Comparison of ENCODE assay signal across 18 cellular contexts in genomic region chr10:110881247-110881646, GRCh38. TPM values are rescaled to one million over a fixed set of nuclear protein-coding genes. Genes with fewer than 3 reads are reported as not detected.
DNase-seq lines count a peak whose midpoint lies in the region; ATAC-seq, FAIRE-seq and TF ChIP-seq lines count a peak whose summit lies in the region.
"Had no signal": no experiment of that assay in that cellular context is flagged by ENCODE, and none has a peak within 500 bp of the region (broad histone marks: within the 10 kb centered on the region; RNA-seq: fewer than 3 reads in every experiment).

No MANE protein-coding gene starts in this region.

- peaks cover 36 to 42% of the 10 kb centered on the region in 2 donors for H3K4me1 Mint-ChIP-seq in natural killer cell
- peaks cover 17 to 59% of the 10 kb centered on the region in 2 donors for H3K4me1 Mint-ChIP-seq in natural killer cell treated with Interleukin-12 subunit alpha and Interleukin-12 subunit beta and Interleukin-15 and Interleukin-18, amount 100 ng/mL, for 72 hours (ENCODE audit: low read depth in 2 of 2)
- peaks cover 7% of the 10 kb centered on the region for H3K4me1 Mint-ChIP-seq in mesothelial cell of epicardium
- H3K4me1 Mint-ChIP-seq in HFFc6 (ENCODE audit: low read depth), result peaks cover 8% of the 10 kb centered on the region

- CTCF ChIA-PET in GM12878 (lab: Yijun Ruan, JAX), result interaction anchor here (0.6 to 7.0 kb wide), 4 partner anchors 17 to 261 kb away, joined by 4 to 52 read pairs (median 6); no protein-coding TSS in a partner anchor

- no peak for TF ChIP-seq RAD21 in GM12878 (IDR thresholded peaks at IDR 0.05; ENCODE audit: insufficient read depth, low read depth, low read length)

- no peak overlapping the region for H3K27ac ChIP-seq in GM12878 (ENCODE audit: control insufficient read depth, insufficient read depth)
- no peak overlapping the region for H3K27ac ChIP-seq in foreskin keratinocyte
- H3K27ac ChIP-seq: Peyer's patch had no signal

- no peak overlapping the region for H2AFZ ChIP-seq in GM12878 (ENCODE audit: control insufficient read depth, low read depth, low read length)

- no peaks in the 10 kb centered on the region for H3K9me3 ChIP-seq in GM12878 (replicated peaks; ENCODE audit: control insufficient read depth, insufficient read depth, low read length)
- H3K9me3 ChIP-seq: HAP-1, ovary, Peyer's patch had no signal

- H3K27me3 Mint-ChIP-seq in natural killer cell (ENCODE audit: low read depth in 2 of 2), result no peaks in the 10 kb centered on the region
- no peaks in the 10 kb centered on the region for H3K27me3 Mint-ChIP-seq in natural killer cell treated with Interleukin-12 subunit alpha and Interleukin-12 subunit beta and Interleukin-15 and Interleukin-18, amount 100 ng/mL, for 72 hours
- no peaks in the 10 kb centered on the region for H3K27me3 Mint-ChIP-seq in mesothelial cell of epicardium (ENCODE audit: low read depth)
- no peaks in the 10 kb centered on the region; the same call in 1 of the 2 replicates for H3K27me3 Mint-ChIP-seq in HFFc6 (ENCODE audit: insufficient read depth)

- H3K9ac ChIP-seq in GM12878 (ENCODE audit: control insufficient read depth, insufficient read depth, low read length), result no peak overlapping the region

- no peak for TF ChIP-seq CTCF in natural killer cell (IDR thresholded peaks at IDR 0.05)
- no peak for TF ChIP-seq CTCF in GM12878 (IDR thresholded peaks at IDR 0.05 in 2 of 3, conservative IDR thresholded peaks at IDR 0.05 in 1 of 3; ENCODE audit: control insufficient read depth in 2 of 3, extremely low read depth in 1 of 3, insufficient read depth in 1 of 3, low read depth in 3 of 3, low read length in 3 of 3)
- TF ChIP-seq CTCF in mesothelial cell of epicardium (IDR thresholded peaks at IDR 0.05; ENCODE audit: unreplicated experiment), result no peak
- TF ChIP-seq CTCF in foreskin keratinocyte (conservative IDR thresholded peaks at IDR 0.05), result no peak
- no peak for TF ChIP-seq CTCF in HFFc6 (IDR thresholded peaks at IDR 0.05)

- H4K20me1 ChIP-seq in GM12878 (ENCODE audit: control insufficient read depth, insufficient read depth), result no peaks in the 10 kb centered on the region

- BruUV-seq in GM12878 (replicated peaks; lab: Mats Ljungman, UMichigan), result no TSS peak

- peaks cover 26% of the 10 kb centered on the region for H3K36me3 Mint-ChIP-seq in natural killer cell
- H3K36me3 Mint-ChIP-seq in natural killer cell treated with Interleukin-12 subunit alpha and Interleukin-12 subunit beta and Interleukin-15 and Interleukin-18, amount 100 ng/mL, for 72 hours, result peaks cover 14% of the 10 kb centered on the region
- peaks cover 29% of the 10 kb centered on the region for H3K36me3 Mint-ChIP-seq in mesothelial cell of epicardium
- H3K36me3 Mint-ChIP-seq in HFFc6 (ENCODE audit: low read depth), result peaks cover 19% of the 10 kb centered on the region

- SMC1A ChIA-PET in GM12878 (lab: Charles Lee; ENCODE audit: uncharacterized antibody, unreplicated experiment), result interaction anchor here (1.3 to 11.1 kb wide), 12 partner anchors 8 to 263 kb away, joined by 3 to 102 read pairs (median 6); no protein-coding TSS in a partner anchor

- no peak for DNase-seq in natural killer cell
- no peak for DNase-seq in natural killer cell treated with Interleukin-12 subunit alpha and Interleukin-12 subunit beta and Interleukin-15 and Interleukin-18, amount 100 ng/mL, for 72 hours (ENCODE audit: low spot score)
- no peak for DNase-seq in GM12878 (ENCODE audit: low read depth, low spot score)
- no peak for DNase-seq in mesothelial cell of epicardium (ENCODE audit: low spot score in 2 of 2, unreplicated experiment in 2 of 2)
- DNase-seq in foreskin keratinocyte, result no peak
- DNase-seq in occipital lobe (lab: John Stamatoyannopoulos, UW), result no peak
- no peak for DNase-seq in HFFc6
- DNase-seq: ACHN, Karpas-422, left cardiac atrium, ovary, Peyer's patch had no signal

- in situ Hi-C loops in GM12878 (cut with MboI), result no loop called here

- TF ChIP-seq EP300 in GM12878 (IDR thresholded peaks at IDR 0.05; ENCODE audit: borderline replicate concordance in 1 of 2, control insufficient read depth in 1 of 2, low read depth in 2 of 2, low read length in 2 of 2), result no peak

- ATAC-seq in natural killer cell (no peak), GM12878 (no peak), foreskin keratinocyte (no peak), GM18873 (IDR thresholded peaks at IDR 0.05; ENCODE audit: low FRiP score, unreplicated experiment) (no peak)
- no peak for ATAC-seq in natural killer cell treated with Interleukin-12 subunit alpha and Interleukin-12 subunit beta and Interleukin-15 and Interleukin-18, amount 100 ng/mL, for 72 hours
- ATAC-seq: SK-N-SH treated with all-trans-retinoic acid at 6 μM for 48 hours had no signal

- H3K4me3 Mint-ChIP-seq in natural killer cell (peak overlapping the region; percentile 3), mesothelial cell of epicardium (no peak overlapping the region), HFFc6 (no peak overlapping the region)
- no peak overlapping the region for H3K4me3 Mint-ChIP-seq in natural killer cell treated with Interleukin-12 subunit alpha and Interleukin-12 subunit beta and Interleukin-15 and Interleukin-18, amount 100 ng/mL, for 72 hours

- FAIRE-seq in GM12878 (lab: Jason Lieb, UNC), result no peak
- FAIRE-seq: GM19239, TTC549 had no signal

- POLR2A ChIA-PET in GM12878 (lab: Charles Lee), result interaction anchor here (1.3 kb wide), 1 partner anchor 32 kb away, joined by 3 read pairs; no protein-coding TSS in a partner anchor

- RAD21 ChIA-PET in GM12878 (lab: Charles Lee; ENCODE audit: unreplicated experiment), result interaction anchor here (1.7 to 6.0 kb wide), 7 partner anchors 9 to 78 kb away, joined by 6 to 51 read pairs (median 17); partner anchors contain the start of gene PDCD4

- peaks cover 56% of the 10 kb centered on the region for H3K79me2 ChIP-seq in GM12878 (ENCODE audit: control insufficient read depth, insufficient read depth, low read length)

- 97% methylated on average over 9 of the region's 9 CpGs for whole genome bisulfite sequencing in GM12878 (ENCODE audit: insufficient coverage, insufficient replicate concordance, low lambda C conversion rate, missing lambda C conversion rate)

- H3K4me2 ChIP-seq in GM12878 (ENCODE audit: control insufficient read depth, insufficient read depth), result peak overlapping the region; percentile 19
- H3K4me2 ChIP-seq: smooth muscle cell had no signal

- peaks cover 2 to 33% of the 10 kb centered on the region in 2 experiments for H3K36me3 ChIP-seq in GM12878 (ENCODE audit: control insufficient read depth in 2 of 2, insufficient read depth in 2 of 2, low read length in 1 of 2)
- H3K36me3 ChIP-seq: HAP-1, ovary had no signal

- H3K27ac Mint-ChIP-seq in natural killer cell (peak overlapping the region in 1 of 2 donors; percentile 9), mesothelial cell of epicardium (peak overlapping the region; percentile 43), HFFc6 (no peak overlapping the region)
- H3K27ac Mint-ChIP-seq in natural killer cell treated with Interleukin-12 subunit alpha and Interleukin-12 subunit beta and Interleukin-15 and Interleukin-18, amount 100 ng/mL, for 72 hours, result peak overlapping the region in 1 of 2 donors; percentile 65

- H3K9me3 Mint-ChIP-seq in natural killer cell (no peaks in the 10 kb centered on the region), mesothelial cell of epicardium (no peaks in the 10 kb centered on the region), HFFc6 (no peaks in the 10 kb centered on the region)
- no peaks in the 10 kb centered on the region for H3K9me3 Mint-ChIP-seq in natural killer cell treated with Interleukin-12 subunit alpha and Interleukin-12 subunit beta and Interleukin-15 and Interleukin-18, amount 100 ng/mL, for 72 hours

- H3K4me3 ChIP-seq in GM12878, result no peak overlapping the region
- H3K4me3 ChIP-seq: HAP-1, ovary, Peyer's patch, smooth muscle cell had no signal

- no peaks in the 10 kb centered on the region for H3K27me3 ChIP-seq in GM12878 (replicated peaks in 1 of 2; ENCODE audit: control insufficient read depth in 2 of 2, insufficient read depth in 2 of 2, low read length in 1 of 2)
- no peaks in the 10 kb centered on the region for H3K27me3 ChIP-seq in foreskin keratinocyte
- H3K27me3 ChIP-seq: ovary, Peyer's patch had no signal

- intact Hi-C loops in natural killer cell (cut with micrococcal nuclease) (no loop called here), GM12878 (cut with micrococcal nuclease; ENCODE audit: unreplicated experiment) (no loop called here)

- H3K4me1 ChIP-seq in GM12878 (ENCODE audit: control insufficient read depth, insufficient read depth, low read length) (peaks cover 6% of the 10 kb centered on the region), foreskin keratinocyte (no peaks in the 10 kb centered on the region)
- H3K4me1 ChIP-seq: HAP-1 had no signal

- TF ChIP-seq POLR2A in GM12878 (IDR thresholded peaks at IDR 0.05; ENCODE audit: low read depth, low read length), result no peak

RNA-seq across cellular contexts. Expression of gene PDCD4, which starts 9.5 kb away (rescaled TPM):
- 100 to 1,000 TPM; 199 to 241 (median 222) TPM for total RNA-seq in natural killer cell
- total RNA-seq in natural killer cell treated with Interleukin-12 subunit alpha and Interleukin-12 subunit beta and Interleukin-15 and Interleukin-18, amount 100 ng/mL, for 72 hours, result 10 to 100 TPM; 36.7 to 48.6 TPM
- 343 and 354 TPM in 2 replicates for total RNA-seq in GM12878 (2013; cell fraction: nucleolus; rRNA removed)
- 106 and 108 TPM in 2 replicates for total RNA-seq in GM12878 (2014; rRNA removed)
- 168 and 179 TPM in 2 replicates for total RNA-seq in GM12878 (2014; rRNA removed; fragmentation: Illumina TruSeq; extraction: Trizol)
- total RNA-seq in GM12878 (2021), result 169 and 181 TPM in 2 replicates
- polyA plus RNA-seq in GM12878 (2011; ENCODE audit: low read depth), result 158 TPM
- polyA plus RNA-seq in GM12878 (2011; rRNA removed), result 189 and 280 TPM in 2 replicates
- 33.8 and 38.8 TPM in 2 replicates for polyA plus RNA-seq in GM12878 (2011; cell fraction: cytosol; rRNA removed)
- polyA plus RNA-seq in GM12878 (2011; cell fraction: nucleus; rRNA removed), result 93.5 and 111 TPM in 2 replicates
- 313 and 387 TPM in 2 replicates for polyA plus RNA-seq in GM12878 (2012)
- 219 and 380 TPM in 2 replicates for polyA plus RNA-seq in GM12878 (2014; fragmentation: Illumina TruSeq; extraction: Trizol)
- polyA plus RNA-seq in GM12878 (2014; fragmentation: Nextera tagmentation; extraction: Ambion mirVana), result 100 to 1,000 TPM; 101 to 138 TPM
- 155 and 174 TPM in 2 replicates for polyA plus RNA-seq in GM12878 (2014; rRNA removed)
- polyA plus RNA-seq in GM12878 (2016; fragmentation: Nextera tagmentation; extraction: Ambion mirVana), result 100 to 1,000 TPM; 341 to 372 TPM
- polyA minus RNA-seq in GM12878 (2011; rRNA and poly(A)+ RNA removed), result 37.1 and 72.9 TPM in 2 replicates
- 31.5 and 42.2 TPM in 2 replicates for polyA minus RNA-seq in GM12878 (2011; cell fraction: cytosol; rRNA and poly(A)+ RNA removed)
- 57.9 and 72.6 TPM in 2 replicates for polyA minus RNA-seq in GM12878 (2011; cell fraction: nucleus; rRNA and poly(A)+ RNA removed)
- total RNA-seq in mesothelial cell of epicardium, result 142 to 157 TPM (median 145 TPM) in 3 replicates
- total RNA-seq in foreskin keratinocyte, result 48.2 and 59.2 TPM in 2 replicates
- polyA plus RNA-seq in foreskin keratinocyte, result 39.8 and 43.8 TPM in 2 replicates
- total RNA-seq in occipital lobe, result 61.1 TPM
- 10 to 100 TPM; 56.0 to 85.6 (median 72.8) TPM for total RNA-seq in HFFc6 (2021; fragmentation: NEBNext Ultra II Directional; extraction: Animal tissue kit (Norgen Biotek cat#: 25700))

RNA-seq across cellular contexts. Expression of gene BBIP1, which starts 37.7 kb away (rescaled TPM):
- total RNA-seq in natural killer cell (10 to 100 TPM; 27.2 to 58.6 (median 27.7) TPM), GM12878 (2014; rRNA removed) (13.8 and 19.2 TPM in 2 replicates), GM12878 (2014; rRNA removed; fragmentation: Illumina TruSeq; extraction: Trizol) (25.1 and 26.1 TPM in 2 replicates), GM12878 (2021) (16.4 and 19.1 TPM in 2 replicates), mesothelial cell of epicardium (16.3 to 18.6 TPM (median 16.5 TPM) in 3 replicates), foreskin keratinocyte (20.7 and 22.5 TPM in 2 replicates), occipital lobe (78.1 TPM)
- 10 to 100 TPM; 29.0 to 33.2 TPM for total RNA-seq in natural killer cell treated with Interleukin-12 subunit alpha and Interleukin-12 subunit beta and Interleukin-15 and Interleukin-18, amount 100 ng/mL, for 72 hours
- total RNA-seq in GM12878 (2013; cell fraction: nucleolus; rRNA removed), result 53.8 and 60.1 TPM in 2 replicates
- 8.1 TPM for polyA plus RNA-seq in GM12878 (2011; ENCODE audit: low read depth)
- polyA plus RNA-seq in GM12878 (2011; rRNA removed) (34.3 and 67.2 TPM in 2 replicates), GM12878 (2014; fragmentation: Illumina TruSeq; extraction: Trizol) (31.9 and 32.6 TPM in 2 replicates), GM12878 (2014; fragmentation: Nextera tagmentation; extraction: Ambion mirVana) (10 to 100 TPM; 34.7 to 40.8 TPM), GM12878 (2014; rRNA removed) (12.6 and 24.5 TPM in 2 replicates), GM12878 (2016; fragmentation: Nextera tagmentation; extraction: Ambion mirVana) (10 to 100 TPM; 30.7 to 33.8 TPM), foreskin keratinocyte (22.8 and 23.5 TPM in 2 replicates)
- 10.1 and 11.6 TPM in 2 replicates for polyA plus RNA-seq in GM12878 (2011; cell fraction: cytosol; rRNA removed)
- polyA plus RNA-seq in GM12878 (2011; cell fraction: nucleus; rRNA removed), result 25.2 and 26.0 TPM in 2 replicates
- 23.8 and 25.3 TPM in 2 replicates for polyA plus RNA-seq in GM12878 (2012)
- 13.2 and 17.4 TPM in 2 replicates for polyA minus RNA-seq in GM12878 (2011; rRNA and poly(A)+ RNA removed)
- polyA minus RNA-seq in GM12878 (2011; cell fraction: cytosol; rRNA and poly(A)+ RNA removed), result 4.3 and 9.0 TPM in 2 replicates
- 17.3 and 23.0 TPM in 2 replicates for polyA minus RNA-seq in GM12878 (2011; cell fraction: nucleus; rRNA and poly(A)+ RNA removed)
- 10 to 100 TPM; 28.5 to 36.1 (median 31.2) TPM for total RNA-seq in HFFc6 (2021; fragmentation: NEBNext Ultra II Directional; extraction: Animal tissue kit (Norgen Biotek cat#: 25700))

RNA-seq across cellular contexts. Expression of gene SHOC2, which starts 38.2 kb away (rescaled TPM):
- total RNA-seq in natural killer cell (10 to 100 TPM; 81.8 to 87.6 (median 85.7) TPM), GM12878 (2014; rRNA removed) (42.6 and 45.6 TPM in 2 replicates), GM12878 (2014; rRNA removed; fragmentation: Illumina TruSeq; extraction: Trizol) (42.7 and 43.9 TPM in 2 replicates), GM12878 (2021) (50.7 and 55.1 TPM in 2 replicates), mesothelial cell of epicardium (40.4 to 43.2 TPM (median 41.0 TPM) in 3 replicates), foreskin keratinocyte (29.0 and 30.5 TPM in 2 replicates), occipital lobe (187 TPM)
- total RNA-seq in natural killer cell treated with Interleukin-12 subunit alpha and Interleukin-12 subunit beta and Interleukin-15 and Interleukin-18, amount 100 ng/mL, for 72 hours, result 10 to 100 TPM; 56.4 to 76.5 TPM
- total RNA-seq in GM12878 (2013; cell fraction: nucleolus; rRNA removed), result 83.0 and 89.3 TPM in 2 replicates
- 24.6 TPM for polyA plus RNA-seq in GM12878 (2011; ENCODE audit: low read depth)
- polyA plus RNA-seq in GM12878 (2011; rRNA removed) (34.2 and 51.1 TPM in 2 replicates), GM12878 (2014; fragmentation: Illumina TruSeq; extraction: Trizol) (50.5 and 60.6 TPM in 2 replicates), GM12878 (2014; fragmentation: Nextera tagmentation; extraction: Ambion mirVana) (10 to 100 TPM; 30.2 to 36.2 TPM), GM12878 (2014; rRNA removed) (20.8 and 24.8 TPM in 2 replicates), GM12878 (2016; fragmentation: Nextera tagmentation; extraction: Ambion mirVana) (10 to 100 TPM; 64.9 to 65.3 TPM), foreskin keratinocyte (9.4 and 10.9 TPM in 2 replicates)
- polyA plus RNA-seq in GM12878 (2011; cell fraction: cytosol; rRNA removed), result 12.6 and 16.9 TPM in 2 replicates
- 9.5 and 10.9 TPM in 2 replicates for polyA plus RNA-seq in GM12878 (2011; cell fraction: nucleus; rRNA removed)
- 35.2 and 38.3 TPM in 2 replicates for polyA plus RNA-seq in GM12878 (2012)
- 40.1 and 55.3 TPM in 2 replicates for polyA minus RNA-seq in GM12878 (2011; rRNA and poly(A)+ RNA removed)
- polyA minus RNA-seq in GM12878 (2011; cell fraction: cytosol; rRNA and poly(A)+ RNA removed), result 23.3 and 29.0 TPM in 2 replicates
- 30.6 and 58.7 TPM in 2 replicates for polyA minus RNA-seq in GM12878 (2011; cell fraction: nucleus; rRNA and poly(A)+ RNA removed)
- 10 to 100 TPM; 48.9 to 61.1 (median 56.6) TPM for total RNA-seq in HFFc6 (2021; fragmentation: NEBNext Ultra II Directional; extraction: Animal tissue kit (Norgen Biotek cat#: 25700))
